11 cellular contexts compared by ENCODE assay signal in the genomic region with DNA sequence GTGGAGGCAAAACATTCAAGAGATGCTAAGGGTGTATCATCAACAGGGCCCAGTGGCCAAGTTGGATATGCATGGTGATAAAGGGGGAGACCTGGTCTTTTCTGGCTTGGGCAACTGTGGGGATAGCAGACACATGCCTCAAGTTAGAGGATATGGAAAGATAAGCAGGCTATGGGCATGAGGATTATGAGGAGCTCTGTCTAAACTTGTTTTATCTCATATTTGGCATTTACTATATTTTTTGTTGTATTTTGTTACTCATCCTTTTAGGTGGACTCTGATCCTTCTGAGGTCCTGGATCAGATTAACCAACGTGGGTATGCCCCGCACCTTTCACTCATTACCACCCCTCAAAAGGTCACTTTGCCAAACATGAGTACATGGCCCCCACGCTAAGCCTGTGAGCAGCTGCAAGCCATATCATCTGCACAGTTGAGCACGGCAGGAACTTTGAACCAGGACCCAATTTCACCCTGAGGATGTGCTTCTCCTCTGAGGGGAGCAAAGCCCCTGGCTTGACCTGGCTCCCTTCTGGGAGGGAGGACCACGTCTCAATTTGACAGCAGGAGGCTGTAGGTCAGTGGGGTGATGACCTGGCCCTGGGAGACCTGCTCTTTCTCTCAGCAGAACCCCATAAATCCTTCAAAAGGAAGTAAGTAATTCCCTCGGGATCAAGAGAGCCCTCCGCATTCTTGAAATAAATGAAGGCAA.
DNase-seq lines count a peak whose midpoint lies in the region; TF ChIP-seq lines count a peak whose summit lies in the region.
"Had no signal": no experiment of that assay in that cellular context is flagged by ENCODE, and none has a peak within 500 bp of the region (broad histone marks: within the 10 kb centered on the region; RNA-seq: fewer than 3 reads in every experiment).

No MANE protein-coding gene starts in this region.

- H3K4me3 ChIP-seq in fibroblast of lung (replicated peaks in 1 of 4; ENCODE audit: control extremely low read depth in 1 of 4, insufficient read depth in 1 of 4, low read depth in 3 of 4, low read length in 4 of 4) = no peak overlapping the region
- no peak overlapping the region for H3K4me3 ChIP-seq in transverse colon

- H4K20me1 ChIP-seq in fibroblast of lung (ENCODE audit: control insufficient read depth, extremely low read depth, insufficient read depth, low read length) = no peaks in the 10 kb centered on the region

- in situ Hi-C loops in transverse colon (cut with MboI; ENCODE audit: low pct_ligation_motif_present in 1 of 4, low pct_unique_long_range_greater_than_20kb in 1 of 4, low sequenced_read_pairs in 3 of 4) = loop anchor here in 1 of 4 donors (10.0 kb wide), 1 partner anchor 987 kb away; no protein-coding TSS in a partner anchor

- H3K27me3 ChIP-seq in fibroblast of lung (ENCODE audit: control insufficient read depth, insufficient read depth, low read length) (no peaks in the 10 kb centered on the region), transverse colon (no peaks in the 10 kb centered on the region)

- peaks cover 0 to 2% (median 1%) of the 10 kb centered on the region in 3 donors for H3K27me3 Mint-ChIP-seq in immature natural killer cell (ENCODE audit: low read depth in 3 of 3)
- H3K27me3 Mint-ChIP-seq: naive thymus-derived CD8-positive, alpha-beta T cell had no signal

- TF ChIP-seq CTCF in VCaP (conservative IDR thresholded peaks at IDR 0.05) (no peak), fibroblast of lung (conservative IDR thresholded peaks at IDR 0.05 in 1 of 2, IDR thresholded peaks at IDR 0.05 in 1 of 2; ENCODE audit: low read depth in 1 of 2, low read length in 2 of 2) (no peak), transverse colon (IDR thresholded peaks at IDR 0.05) (no peak)

- H3K9me3 ChIP-seq in fibroblast of lung (ENCODE audit: control insufficient read depth, insufficient read depth, low read depth, low read length) = no peaks in the 10 kb centered on the region
- H3K9me3 ChIP-seq in transverse colon = no peaks in the 10 kb centered on the region

- no peak overlapping the region for H3K9ac ChIP-seq in fibroblast of lung (ENCODE audit: insufficient read depth, low read length)

- H3K27ac Mint-ChIP-seq in immature natural killer cell = no peak overlapping the region
- H3K27ac Mint-ChIP-seq: activated naive CD8-positive, alpha-beta T cell treated with anti-CD3 and anti-CD28 coated beads, Interleukin-2, amount 10 ng/mL, durations not matched to agents 7 days and 5 days; naive thymus-derived CD8-positive, alpha-beta T cell had no signal

- intact Hi-C loops in transverse colon (cut with DNase I; ENCODE audit: low total_unique reads) = loop anchor here (5.0 kb wide), 1 partner anchor 675 kb away; no protein-coding TSS in a partner anchor

- peaks cover 0 to 4% (median 0%) of the 10 kb centered on the region in 6 donors for H3K9me3 Mint-ChIP-seq in immature natural killer cell

- TF ChIP-seq EP300 in transverse colon (IDR thresholded peaks at IDR 0.05; ENCODE audit: low read depth) = no peak

- no peak overlapping the region for H3K4me3 Mint-ChIP-seq in immature natural killer cell
- H3K4me3 Mint-ChIP-seq: activated naive CD8-positive, alpha-beta T cell treated with anti-CD3 and anti-CD28 coated beads, Interleukin-2, amount 10 ng/mL, durations not matched to agents 7 days and 5 days; naive thymus-derived CD8-positive, alpha-beta T cell had no signal

- H3K4me1 ChIP-seq in fibroblast of lung (ENCODE audit: control insufficient read depth, extremely low read depth, insufficient read depth, low read length) (peaks cover 21% of the 10 kb centered on the region), transverse colon (peaks cover 24 to 55% (median 38%) of the 10 kb centered on the region in 4 donors)

- H3K36me3 ChIP-seq in fibroblast of lung (ENCODE audit: control insufficient read depth, insufficient read depth, low read length) = no peaks in the 10 kb centered on the region
- H3K36me3 ChIP-seq in transverse colon = no peaks in the 10 kb centered on the region

- H3K4me2 ChIP-seq in fibroblast of lung (ENCODE audit: extremely low read depth, insufficient read depth, low read length) = peak overlapping the region; percentile 84

- H3K36me3 Mint-ChIP-seq in immature natural killer cell = no peaks in the 10 kb centered on the region
- H3K36me3 Mint-ChIP-seq: activated naive CD8-positive, alpha-beta T cell treated with anti-CD3 and anti-CD28 coated beads, Interleukin-2, amount 10 ng/mL, durations not matched to agents 7 days and 5 days; naive thymus-derived CD8-positive, alpha-beta T cell had no signal

- H3K27ac ChIP-seq in VCaP = peak overlapping the region; percentile 87
- peak overlapping the region; percentile 89 for H3K27ac ChIP-seq in fibroblast of lung (ENCODE audit: insufficient read depth, low read length)
- peak overlapping the region; percentile 87 to 94 (median 91) for H3K27ac ChIP-seq in transverse colon

- no peaks in the 10 kb centered on the region for H3K79me2 ChIP-seq in fibroblast of lung (ENCODE audit: control insufficient read depth, insufficient read depth, low read length)

- TF ChIP-seq POLR2A in transverse colon (IDR thresholded peaks at IDR 0.05) = no peak

- no peak overlapping the region for H2AFZ ChIP-seq in fibroblast of lung (ENCODE audit: low read length)

- DNase-seq in fibroblast of lung (ENCODE audit: low read depth in 2 of 2) (no peak), myocyte (ENCODE audit: low read depth) (peak; percentile 47), transverse colon (peak; percentile 12), kidney glomerular epithelial cell (lab: John Stamatoyannopoulos, UW) (no peak), immature natural killer cell (no peak)
- DNase-seq in activated CD4-positive, CD25-positive, alpha-beta regulatory T cell treated with anti-CD3 and anti-CD28 coated beads, Interleukin-2, amount 50 U/mL, for 72 hours = no peak
- no peak for DNase-seq in stimulated activated CD4-positive, alpha-beta T cell treated with anti-CD3 and anti-CD28 coated beads, Interleukin-2, amount 100 ng/mL, for 24 hours
- DNase-seq: activated CD4-positive, alpha-beta T cell treated with anti-CD3 and anti-CD28 coated beads for 1 hour; activated naive CD8-positive, alpha-beta T cell treated with anti-CD3 and anti-CD28 coated beads, Interleukin-2, amount 10 ng/mL, durations not matched to agents 7 days and 5 days; naive thymus-derived CD8-positive, alpha-beta T cell had no signal

- 25 to 55% methylated on average over 3 to 7 of the region's 7 CpGs for WGBS in transverse colon (ENCODE audit: low coverage in 1 of 2), 2 donors

- no peaks in the 10 kb centered on the region for H3K4me1 Mint-ChIP-seq in immature natural killer cell
- H3K4me1 Mint-ChIP-seq: activated naive CD8-positive, alpha-beta T cell treated with anti-CD3 and anti-CD28 coated beads, Interleukin-2, amount 10 ng/mL, durations not matched to agents 7 days and 5 days; naive thymus-derived CD8-positive, alpha-beta T cell had no signal

Comparison
In these comparisons a context has a peak if more than half of its experiments do, and no peak if none do; other contexts are left out.
1. DNase-seq: peak in myocyte (single experiment) and transverse colon (single experiment); none in fibroblast of lung (0 of 2), activated CD4-positive, CD25-positive, alpha-beta regulatory T cell treated with anti-CD3 and anti-CD28 coated beads, Interleukin-2, amount 50 U/mL, for 72 hours (single experiment), stimulated activated CD4-positive, alpha-beta T cell treated with anti-CD3 and anti-CD28 coated beads, Interleukin-2, amount 100 ng/mL, for 24 hours (0 of 2), kidney glomerular epithelial cell (single experiment) and immature natural killer cell (0 of 3).
2. Peak in every context shown above with its lines, with median percentiles within 50 percentile points of each other: H3K27ac ChIP-seq.